ENCODE assay signal across 18 cellular contexts in genomic region chr2:235432741-235433520, GRCh38.
DNase-seq lines count a peak whose midpoint lies in the region; ATAC-seq, FAIRE-seq and TF ChIP-seq lines count a peak whose summit lies in the region.
"Had no signal": no experiment of that assay in that cellular context is flagged by ENCODE, and none has a peak within 500 bp of the region (broad histone marks: within the 10 kb centered on the region; RNA-seq: fewer than 3 reads in every experiment).

No MANE protein-coding gene starts in this region.

- FAIRE-seq in pancreas (lab: Jason Lieb, UNC), result no peak

- intact Hi-C loops in Right ventricle myocardium superior (cut with DNase I) (no loop called here), pancreas (cut with DNase I) (no loop called here)

- H3K27ac ChIP-seq in pancreas, result peak overlapping the region in 2 of 4 donors; percentile 50 to 62
- H3K27ac ChIP-seq: 22Rv1, brain microvascular endothelial cell, HL-60, PC-9 had no signal

- no peaks in the 10 kb centered on the region for H3K9me3 ChIP-seq in pancreas

- peak; percentile 74 for ATAC-seq in Right ventricle myocardium superior (ENCODE audit: poor library complexity)
- ATAC-seq in pancreas, result peak; percentile 42 to 65 (median 63)
- ATAC-seq in GM18870 (IDR thresholded peaks at IDR 0.05; ENCODE audit: unreplicated experiment), result no peak

- H3K27me3 ChIP-seq in pancreas, result no peaks in the 10 kb centered on the region
- H3K27me3 ChIP-seq: brain microvascular endothelial cell had no signal

- no peaks in the 10 kb centered on the region for H3K36me3 ChIP-seq in pancreas
- H3K36me3 ChIP-seq: brain microvascular endothelial cell had no signal

- no peak for TF ChIP-seq CTCF in pancreas (IDR thresholded peaks at IDR 0.05)

- H3K4me3 ChIP-seq in pancreas, result no peak overlapping the region
- H3K4me3 ChIP-seq: PC-9 had no signal

- peaks cover 0 to 7% (median 0%) of the 10 kb centered on the region in 3 donors for H3K4me1 ChIP-seq in pancreas

- WGBS in pancreas, 2 donors, result 28 to 35% methylated on average over 17 of the region's 17 CpGs

- DNase-seq in DMS 273 (lab: John Stamatoyannopoulos, UW; ENCODE audit: unreplicated experiment) (peak; percentile 78), DMS 273 treated with DMSO at 0.1 percent for 48 hours (lab: John Stamatoyannopoulos, UW) (no peak), Right ventricle myocardium superior (no peak), pancreas (no peak), NK-92 (lab: John Stamatoyannopoulos, UW; ENCODE audit: unreplicated experiment) (no peak), NCI-H82 treated with DMSO at 0.1 percent for 48 hours (lab: John Stamatoyannopoulos, UW; ENCODE audit: unreplicated experiment) (no peak)
- DNase-seq in stimulated activated CD4-positive, alpha-beta T cell treated with anti-CD3 and anti-CD28 coated beads, Interleukin-2, amount 100 ng/mL, for 24 hours, result no peak
- DNase-seq: activated CD4-positive, alpha-beta T cell treated with anti-CD3 and anti-CD28 coated beads, Interleukin-2, amount 10 ng/mL, durations not matched to agents 24 days and 14 days; H9; mesendoderm; NCI-H345; PC-9; stimulated activated CD4-positive, alpha-beta T cell treated with anti-CD3 and anti-CD28 coated beads, Interleukin-2, amount 100 ng/mL, for 48 hours; stimulated activated naive CD4-positive, alpha-beta T cell treated with Interleukin-2 at 50 U/mL for 16 hours had no signal
